Comparison of ENCODE assay signal across 11 cellular contexts in genomic region chr11:707817-708420, GRCh38. TPM values are rescaled to one million over a fixed set of nuclear protein-coding genes. Genes with fewer than 3 reads are reported as not detected.
DNase-seq lines count a peak whose midpoint lies in the region; ATAC-seq, FAIRE-seq and TF ChIP-seq lines count a peak whose summit lies in the region.
"Had no signal": no experiment of that assay in that cellular context is flagged by ENCODE, and none has a peak within 500 bp of the region (broad histone marks: within the 10 kb centered on the region; RNA-seq: fewer than 3 reads in every experiment).

No MANE protein-coding gene starts in this region.

- no peak for TF ChIP-seq CTCF in H9 (conservative IDR thresholded peaks at IDR 0.05)
- no peak for TF ChIP-seq CTCF in GM12878 (IDR thresholded peaks at IDR 0.05 in 2 of 3, conservative IDR thresholded peaks at IDR 0.05 in 1 of 3; ENCODE audit: control insufficient read depth in 2 of 3, extremely low read depth in 1 of 3, insufficient read depth in 1 of 3, low read depth in 3 of 3, low read length in 3 of 3)
- TF ChIP-seq CTCF in liver (IDR thresholded peaks at IDR 0.05; ENCODE audit: low read depth, low read length, missing input control): no peak
- no peak for TF ChIP-seq CTCF in stomach (IDR thresholded peaks at IDR 0.05)

- POLR2A ChIA-PET in GM12878 (lab: Charles Lee): no interaction called here

- H2AFZ ChIP-seq in H9 (ENCODE audit: low read length) (no peak overlapping the region), GM12878 (ENCODE audit: control insufficient read depth, low read depth, low read length) (no peak overlapping the region)

- H4K8ac ChIP-seq in H9 (replicated peaks; ENCODE audit: insufficient read length, low read depth, low read length): no peak overlapping the region

- H2BK15ac ChIP-seq in H9 (ENCODE audit: low read depth, low read length): no peak overlapping the region

- H4K20me1 ChIP-seq in H9 (ENCODE audit: control insufficient read depth, insufficient read depth, insufficient read length) (no peaks in the 10 kb centered on the region), GM12878 (ENCODE audit: control insufficient read depth, insufficient read depth) (no peaks in the 10 kb centered on the region)

- no peak overlapping the region for H2BK12ac ChIP-seq in H9 (ENCODE audit: insufficient read length, low read depth, low read length)

- H3K27me3 ChIP-seq in H9 (ENCODE audit: insufficient read depth, low read length): no peaks in the 10 kb centered on the region
- H3K27me3 ChIP-seq in GM12878 (replicated peaks in 1 of 2; ENCODE audit: control insufficient read depth in 2 of 2, insufficient read depth in 2 of 2, low read length in 1 of 2): no peaks in the 10 kb centered on the region; a peak in 1 of 4 replicates
- no peaks in the 10 kb centered on the region for H3K27me3 ChIP-seq in liver (ENCODE audit: control insufficient read depth in 4 of 4, insufficient read depth in 4 of 4, low read length in 3 of 4)
- H3K27me3 ChIP-seq in stomach: peaks cover 0 to 53% (median 11%) of the 10 kb centered on the region in 3 donors

- peak overlapping the region; percentile 14 to 48; a peak in 1 of 5 replicates for H3K4me3 Mint-ChIP-seq in H9

- no peak overlapping the region for H3K23ac ChIP-seq in H9 (ENCODE audit: insufficient read length, low read depth, low read length)

- H4K91ac ChIP-seq in H9 (ENCODE audit: insufficient read length, low read depth, low read length): no peak overlapping the region

- H3K4ac ChIP-seq in H9 (ENCODE audit: low read depth, low read length): no peak overlapping the region

- H3K4me1 Mint-ChIP-seq in H9: peaks cover 15 to 33% of the 10 kb centered on the region in 2 experiments

- in situ Hi-C loops in GM12878 (cut with MboI): no loop called here

- no peak overlapping the region for H2AK5ac ChIP-seq in H9 (ENCODE audit: insufficient read length, low read length)

- TF ChIP-seq EP300 in GM12878 (IDR thresholded peaks at IDR 0.05; ENCODE audit: borderline replicate concordance in 1 of 2, control insufficient read depth in 1 of 2, low read depth in 2 of 2, low read length in 2 of 2) (no peak), stomach (IDR thresholded peaks at IDR 0.05) (no peak)

- H2BK5ac ChIP-seq in H9 (ENCODE audit: insufficient read length, low read length): no peak overlapping the region

- BruUV-seq in GM12878 (replicated peaks; lab: Mats Ljungman, UMichigan): no TSS peak

- H2BK120ac ChIP-seq in H9 (ENCODE audit: low read depth, low read length, poor library complexity, severe bottlenecking): no peak overlapping the region

- TF ChIP-seq POLR2A in GM12878 (IDR thresholded peaks at IDR 0.05; ENCODE audit: low read depth, low read length): no peak
- TF ChIP-seq POLR2A in stomach (IDR thresholded peaks at IDR 0.05): no peak

- H3K4me2 ChIP-seq in H9 (ENCODE audit: insufficient read depth, insufficient read length, low read length) (no peak overlapping the region), GM12878 (ENCODE audit: control insufficient read depth, insufficient read depth) (no peak overlapping the region)

- intact Hi-C loops in GM12878 (cut with micrococcal nuclease; ENCODE audit: unreplicated experiment) (no loop called here), stomach (cut with DNase I; ENCODE audit: low total_unique reads) (no loop called here)

- no peak overlapping the region for H3K18ac ChIP-seq in H9 (ENCODE audit: insufficient read length, low read depth, low read length)

- no peaks in the 10 kb centered on the region for H3K9me3 Mint-ChIP-seq in H9

- RAD21 ChIA-PET in GM12878 (lab: Charles Lee; ENCODE audit: unreplicated experiment): no interaction called here

- H3K36me3 ChIP-seq in GM12878 (ENCODE audit: control insufficient read depth in 2 of 2, insufficient read depth in 2 of 2, low read length in 1 of 2) (no peaks in the 10 kb centered on the region), liver (ENCODE audit: control insufficient read depth in 4 of 4, insufficient read depth in 3 of 4, low read depth in 1 of 4, low read length in 3 of 4) (peaks cover 0 to 2% (median 0%) of the 10 kb centered on the region in 4 donors), stomach (peaks cover 0 to 14% (median 6%) of the 10 kb centered on the region in 4 donors)

- H3K9ac ChIP-seq in H9 (ENCODE audit: extremely low read depth, insufficient read length, low read length): no peak overlapping the region
- H3K9ac ChIP-seq in GM12878 (ENCODE audit: control insufficient read depth, insufficient read depth, low read length): no peak overlapping the region
- H3K9ac ChIP-seq in liver (ENCODE audit: low read depth in 1 of 2, low read length in 2 of 2): no peak overlapping the region

- H3K4me1 ChIP-seq in H9 (ENCODE audit: insufficient read depth, low read length) (peaks cover 5% of the 10 kb centered on the region; the same call in 1 of the 2 replicates), GM12878 (ENCODE audit: control insufficient read depth, insufficient read depth, low read length) (no peaks in the 10 kb centered on the region), liver (ENCODE audit: control insufficient read depth in 4 of 4, insufficient read depth in 4 of 4, low read length in 3 of 4) (peaks cover 29 to 74% (median 55%) of the 10 kb centered on the region in 4 donors), stomach (peaks cover 54 to 94% (median 92%) of the 10 kb centered on the region in 4 donors)

- no peak overlapping the region for H3K27ac Mint-ChIP-seq in H9

- CTCF ChIA-PET in GM12878 (lab: Yijun Ruan, JAX): no interaction called here

- no peaks in the 10 kb centered on the region for H3K79me1 ChIP-seq in H9 (ENCODE audit: insufficient read depth, low read depth, low read length, poor library complexity, severe bottlenecking)

- WGBS in H9 (ENCODE audit: extremely low coverage, insufficient read length, low lambda C conversion rate): no CpG with 5 or more reads among the region's 16 CpGs
- WGBS in GM12878 (ENCODE audit: insufficient coverage, insufficient replicate concordance, low lambda C conversion rate, missing lambda C conversion rate): 45% methylated on average over 16 of the region's 16 CpGs
- WGBS in liver: 44% methylated on average over 16 of the region's 16 CpGs
- WGBS in stomach, 5 donors: 30 to 75% (median 45%) methylated on average over 3 to 16 of the region's 16 CpGs

- no peak overlapping the region for H3T11ph ChIP-seq in H9 (ENCODE audit: low read length)

- no peaks in the 10 kb centered on the region for H3K9me3 ChIP-seq in H9 (ENCODE audit: control insufficient read depth, low read depth, low read length)
- H3K9me3 ChIP-seq in GM12878 (replicated peaks; ENCODE audit: control insufficient read depth, insufficient read depth, low read length): no peaks in the 10 kb centered on the region
- no peaks in the 10 kb centered on the region for H3K9me3 ChIP-seq in liver (ENCODE audit: control insufficient read depth in 4 of 4, low read length in 3 of 4)
- no peaks in the 10 kb centered on the region for H3K9me3 ChIP-seq in stomach

- SMC1A ChIA-PET in GM12878 (lab: Charles Lee; ENCODE audit: uncharacterized antibody, unreplicated experiment): no interaction called here

- H4K5ac ChIP-seq in H9 (ENCODE audit: insufficient read length, low read depth, low read length): no peak overlapping the region

- TF ChIP-seq RAD21 in GM12878 (IDR thresholded peaks at IDR 0.05; ENCODE audit: insufficient read depth, low read depth, low read length): no peak
- TF ChIP-seq RAD21 in liver (IDR thresholded peaks at IDR 0.05): no peak

- no peak overlapping the region for H3K14ac ChIP-seq in H9 (ENCODE audit: insufficient read depth, low read length)

- ATAC-seq in GM12878 (peak; percentile 30; the same call in 2 of the 3 replicates), HG03520 (IDR thresholded peaks at IDR 0.05; ENCODE audit: unreplicated experiment) (no peak), GM18502 (IDR thresholded peaks at IDR 0.05; ENCODE audit: poor library complexity, unreplicated experiment) (no peak), HG03521 (IDR thresholded peaks at IDR 0.05; ENCODE audit: unreplicated experiment) (no peak)

- DNase-seq in H9: peak; percentile 49
- DNase-seq in GM12878 (ENCODE audit: low read depth, low spot score): no peak
- DNase-seq in stomach: peak; percentile 68
- DNase-seq in activated T-cell treated with anti-CD3 and anti-CD28 coated beads, Interleukin-2, amount 50 U/mL, for 1 hour: no peak
- DNase-seq: activated CD8-positive, alpha-beta memory T cell treated with anti-CD3 and anti-CD28 coated beads, Interleukin-2, amount 50 U/mL, for 48 hours; central memory CD4-positive, alpha-beta T cell; glutamatergic neuron had no signal

- H3K4me3 ChIP-seq in GM12878 (no peak overlapping the region), liver (ENCODE audit: low read depth in 1 of 3, low read length in 3 of 3) (peak overlapping the region; percentile 24 to 89 (median 79)), stomach (peak overlapping the region in 3 of 4 donors; percentile 56 to 60 (median 60))

- no peaks in the 10 kb centered on the region for H3K27me3 Mint-ChIP-seq in H9 (ENCODE audit: low read depth)

- no peaks in the 10 kb centered on the region for H3K79me2 ChIP-seq in H9 (ENCODE audit: insufficient read depth, low read length)
- H3K79me2 ChIP-seq in GM12878 (ENCODE audit: control insufficient read depth, insufficient read depth, low read length): no peaks in the 10 kb centered on the region

- no peak for FAIRE-seq in GM12878 (lab: Jason Lieb, UNC)

- no peak overlapping the region for H3K56ac ChIP-seq in H9 (ENCODE audit: insufficient read length, low read depth, low read length)

- no peak overlapping the region for H2BK20ac ChIP-seq in H9 (ENCODE audit: low read depth, low read length, poor library complexity, severe bottlenecking)

- H3K27ac ChIP-seq in H9 (ENCODE audit: insufficient read length, low read depth, low read length) (no peak overlapping the region), GM12878 (ENCODE audit: control insufficient read depth, insufficient read depth) (no peak overlapping the region), liver (ENCODE audit: low read depth in 1 of 2, low read length in 2 of 2) (peak overlapping the region; percentile 84 to 96), stomach (peak overlapping the region; percentile 89 to 95 (median 91))

- peaks cover 3% of the 10 kb centered on the region for H3K23me2 ChIP-seq in H9 (ENCODE audit: insufficient read length, low read depth, low read length, poor library complexity, severe bottlenecking)

- H3K36me3 Mint-ChIP-seq in H9 (ENCODE audit: insufficient read depth in 1 of 3, low read depth in 3 of 3): peaks cover 0 to 6% (median 0%) of the 10 kb centered on the region in 3 experiments; a peak in 1 of 7 replicates

RNA-seq across cellular contexts. Expression of gene EPS8L2, which starts 1.9 kb away (rescaled TPM):
- total RNA-seq in H9 (2021) (92.8 and 101 TPM in 2 replicates), GM12878 (2014; rRNA removed) (11.5 and 12.5 TPM in 2 replicates), GM12878 (2014; rRNA removed; fragmentation: Illumina TruSeq; extraction: Trizol) (3.1 and 5.1 TPM in 2 replicates), GM12878 (2021) (10.8 and 13.4 TPM in 2 replicates), liver (100 to 1,000 TPM in 1 of 2 donors, 10 to 100 TPM in 1; 24.4 to 138 TPM), stomach (100 to 1,000 TPM in 4 of 5 donors, 10 to 100 TPM in 1; 45.0 to 617 (median 306) TPM)
- total RNA-seq in GM12878 (2013; cell fraction: nucleolus; rRNA removed): 4.4 and 8.1 TPM in 2 replicates
- polyA plus RNA-seq in GM12878 (2011; ENCODE audit: low read depth): 4.7 TPM
- polyA plus RNA-seq in GM12878 (2011; rRNA removed) (4.4 and 7.7 TPM in 2 replicates), GM12878 (2014; fragmentation: Illumina TruSeq; extraction: Trizol) (2.9 and 4.0 TPM in 2 replicates), GM12878 (2014; fragmentation: Nextera tagmentation; extraction: Ambion mirVana) (1 to 10 TPM in 1 of 2 experiments, under 1 TPM in 1; 0.76 to 2.9 TPM), GM12878 (2014; rRNA removed) (11.8 and 15.3 TPM in 2 replicates), GM12878 (2016; fragmentation: Nextera tagmentation; extraction: Ambion mirVana) (10 to 100 TPM; 13.9 to 20.0 TPM), liver (10 to 100 TPM; 62.2 to 63.2 TPM), stomach (100 to 1,000 TPM in 1 of 3 donors, 10 to 100 TPM in 2; 91.5 to 190 (median 96.2) TPM)
- 7.5 and 14.4 TPM in 2 replicates for polyA plus RNA-seq in GM12878 (2011; cell fraction: cytosol; rRNA removed)
- 44.2 and 44.3 TPM in 2 replicates for polyA plus RNA-seq in GM12878 (2011; cell fraction: nucleus; rRNA removed)
- 22.8 and 23.5 TPM in 2 replicates for polyA plus RNA-seq in GM12878 (2012)
- 3.7 and 4.7 TPM in 2 replicates for polyA minus RNA-seq in GM12878 (2011; rRNA and poly(A)+ RNA removed)
- polyA minus RNA-seq in GM12878 (2011; cell fraction: cytosol; rRNA and poly(A)+ RNA removed): 4.4 and 4.8 TPM in 2 replicates
- polyA minus RNA-seq in GM12878 (2011; cell fraction: nucleus; rRNA and poly(A)+ RNA removed): 5.4 and 5.7 TPM in 2 replicates

RNA-seq across cellular contexts. Expression of gene TMEM80, which starts 12.3 kb away (rescaled TPM):
- 15.3 and 23.6 TPM in 2 replicates for total RNA-seq in H9 (2021)
- total RNA-seq in GM12878 (2013; cell fraction: nucleolus; rRNA removed): 27.5 and 32.1 TPM in 2 replicates
- total RNA-seq in GM12878 (2014; rRNA removed): 21.9 and 22.1 TPM in 2 replicates
- 11.6 and 11.9 TPM in 2 replicates for total RNA-seq in GM12878 (2014; rRNA removed; fragmentation: Illumina TruSeq; extraction: Trizol)
- 16.5 and 19.5 TPM in 2 replicates for total RNA-seq in GM12878 (2021)
- polyA plus RNA-seq in GM12878 (2011; ENCODE audit: low read depth): 7.6 TPM
- polyA plus RNA-seq in GM12878 (2011; rRNA removed): 30.7 and 36.6 TPM in 2 replicates
- polyA plus RNA-seq in GM12878 (2011; cell fraction: cytosol; rRNA removed): 28.5 and 37.1 TPM in 2 replicates
- 45.3 and 46.0 TPM in 2 replicates for polyA plus RNA-seq in GM12878 (2011; cell fraction: nucleus; rRNA removed)
- 18.6 and 20.7 TPM in 2 replicates for polyA plus RNA-seq in GM12878 (2012)
- polyA plus RNA-seq in GM12878 (2014; fragmentation: Illumina TruSeq; extraction: Trizol): 8.0 and 14.9 TPM in 2 replicates
- polyA plus RNA-seq in GM12878 (2014; fragmentation: Nextera tagmentation; extraction: Ambion mirVana): 1 to 10 TPM; 6.7 to 8.8 TPM
- polyA plus RNA-seq in GM12878 (2014; rRNA removed): 28.3 and 29.8 TPM in 2 replicates
- polyA plus RNA-seq in GM12878 (2016; fragmentation: Nextera tagmentation; extraction: Ambion mirVana): 10 to 100 TPM; 28.4 to 30.9 TPM
- polyA minus RNA-seq in GM12878 (2011; rRNA and poly(A)+ RNA removed): 6.9 and 10.7 TPM in 2 replicates
- polyA minus RNA-seq in GM12878 (2011; cell fraction: cytosol; rRNA and poly(A)+ RNA removed): 3.2 and 4.0 TPM in 2 replicates
- 6.6 and 13.6 TPM in 2 replicates for polyA minus RNA-seq in GM12878 (2011; cell fraction: nucleus; rRNA and poly(A)+ RNA removed)
- total RNA-seq in liver: 10 to 100 TPM in 1 of 2 donors, 1 to 10 TPM in 1; 5.1 to 11.1 TPM
- polyA plus RNA-seq in liver: 10 to 100 TPM in 1 of 2 donors, 1 to 10 TPM in 1; 5.3 to 12.4 TPM
- 10 to 100 TPM in 4 of 5 donors, 1 to 10 TPM in 1; 4.9 to 46.5 (median 21.5) TPM for total RNA-seq in stomach
- polyA plus RNA-seq in stomach: 10 to 100 TPM in 2 of 3 donors, 1 to 10 TPM in 1; 9.0 to 30.8 (median 18.1) TPM

RNA-seq across cellular contexts. Expression of gene DEAF1, which starts 12.9 kb away (rescaled TPM):
- total RNA-seq in H9 (2021): 67.3 and 68.6 TPM in 2 replicates
- total RNA-seq in GM12878 (2013; cell fraction: nucleolus; rRNA removed): 64.8 and 65.6 TPM in 2 replicates
- total RNA-seq in GM12878 (2014; rRNA removed): 47.6 and 48.6 TPM in 2 replicates
- total RNA-seq in GM12878 (2014; rRNA removed; fragmentation: Illumina TruSeq; extraction: Trizol): 21.2 and 23.0 TPM in 2 replicates
- 51.3 and 57.1 TPM in 2 replicates for total RNA-seq in GM12878 (2021)
- polyA plus RNA-seq in GM12878 (2011; ENCODE audit: low read depth): 7.2 TPM
- polyA plus RNA-seq in GM12878 (2011; rRNA removed): 10.2 and 21.6 TPM in 2 replicates
- 37.2 and 47.3 TPM in 2 replicates for polyA plus RNA-seq in GM12878 (2011; cell fraction: cytosol; rRNA removed)
- polyA plus RNA-seq in GM12878 (2011; cell fraction: nucleus; rRNA removed): 31.1 and 35.9 TPM in 2 replicates
- 23.4 and 29.5 TPM in 2 replicates for polyA plus RNA-seq in GM12878 (2012)
- 4.4 and 17.1 TPM in 2 replicates for polyA plus RNA-seq in GM12878 (2014; fragmentation: Illumina TruSeq; extraction: Trizol)
- polyA plus RNA-seq in GM12878 (2014; fragmentation: Nextera tagmentation; extraction: Ambion mirVana): 1 to 10 TPM in 1 of 2 experiments, under 1 TPM in 1; 0.68 to 5.5 TPM
- polyA plus RNA-seq in GM12878 (2014; rRNA removed): 43.7 and 51.5 TPM in 2 replicates
- polyA plus RNA-seq in GM12878 (2016; fragmentation: Nextera tagmentation; extraction: Ambion mirVana): 10 to 100 TPM; 28.8 to 41.0 TPM
- polyA minus RNA-seq in GM12878 (2011; rRNA and poly(A)+ RNA removed): 18.2 and 35.1 TPM in 2 replicates
- 21.3 and 22.6 TPM in 2 replicates for polyA minus RNA-seq in GM12878 (2011; cell fraction: cytosol; rRNA and poly(A)+ RNA removed)
- polyA minus RNA-seq in GM12878 (2011; cell fraction: nucleus; rRNA and poly(A)+ RNA removed): 10.5 and 23.0 TPM in 2 replicates
- total RNA-seq in liver: 10 to 100 TPM in 1 of 2 donors, 1 to 10 TPM in 1; 9.6 to 11.4 TPM
- 10 to 100 TPM in 1 of 2 donors, 1 to 10 TPM in 1; 7.0 to 10.5 TPM for polyA plus RNA-seq in liver
- 100 to 1,000 TPM in 1 of 5 donors, 10 to 100 TPM in 4; 12.3 to 111 (median 29.4) TPM for total RNA-seq in stomach
- 10 to 100 TPM; 41.4 to 51.8 (median 45.1) TPM for polyA plus RNA-seq in stomach

RNA-seq across cellular contexts. Expression of gene TALDO1, which starts 39.3 kb away (rescaled TPM):
- total RNA-seq in H9 (2021) (268 and 300 TPM in 2 replicates), GM12878 (2014; rRNA removed) (168 and 176 TPM in 2 replicates), GM12878 (2014; rRNA removed; fragmentation: Illumina TruSeq; extraction: Trizol) (139 and 148 TPM in 2 replicates), GM12878 (2021) (226 and 227 TPM in 2 replicates), liver (100 to 1,000 TPM in 1 of 2 donors, 10 to 100 TPM in 1; 72.5 to 181 TPM), stomach (100 to 1,000 TPM in 4 of 5 donors, 10 to 100 TPM in 1; 85.9 to 258 (median 175) TPM)
- total RNA-seq in GM12878 (2013; cell fraction: nucleolus; rRNA removed): 34.6 and 35.6 TPM in 2 replicates
- 120 TPM for polyA plus RNA-seq in GM12878 (2011; ENCODE audit: low read depth)
- polyA plus RNA-seq in GM12878 (2011; rRNA removed) (88.2 and 152 TPM in 2 replicates), GM12878 (2014; fragmentation: Illumina TruSeq; extraction: Trizol) (70.6 and 146 TPM in 2 replicates), GM12878 (2014; fragmentation: Nextera tagmentation; extraction: Ambion mirVana) (100 to 1,000 TPM; 121 to 189 TPM), GM12878 (2014; rRNA removed) (227 and 242 TPM in 2 replicates), GM12878 (2016; fragmentation: Nextera tagmentation; extraction: Ambion mirVana) (100 to 1,000 TPM; 293 to 302 TPM), liver (100 to 1,000 TPM; 123 to 133 TPM), stomach (100 to 1,000 TPM; 139 to 214 (median 208) TPM)
- polyA plus RNA-seq in GM12878 (2011; cell fraction: cytosol; rRNA removed): 193 and 210 TPM in 2 replicates
- 130 and 164 TPM in 2 replicates for polyA plus RNA-seq in GM12878 (2011; cell fraction: nucleus; rRNA removed)
- 116 and 122 TPM in 2 replicates for polyA plus RNA-seq in GM12878 (2012)
- 51.3 and 80.4 TPM in 2 replicates for polyA minus RNA-seq in GM12878 (2011; rRNA and poly(A)+ RNA removed)
- polyA minus RNA-seq in GM12878 (2011; cell fraction: cytosol; rRNA and poly(A)+ RNA removed): 49.3 and 52.0 TPM in 2 replicates
- polyA minus RNA-seq in GM12878 (2011; cell fraction: nucleus; rRNA and poly(A)+ RNA removed): 13.9 and 22.8 TPM in 2 replicates

Comparison
In these comparisons a context has a peak if more than half of its experiments do, and no peak if none do; other contexts are left out.
1. DNase-seq: peak in H9 (single experiment) and stomach (single experiment); none in GM12878 (single experiment) and activated T-cell treated with anti-CD3 and anti-CD28 coated beads, Interleukin-2, amount 50 U/mL, for 1 hour (single experiment).
2. H3K27ac ChIP-seq: peak in liver (2 of 2) and stomach (5 of 5); none in H9 (single experiment) and GM12878 (single experiment).